2 cellular contexts compared by ENCODE assay signal in the genomic region with DNA sequence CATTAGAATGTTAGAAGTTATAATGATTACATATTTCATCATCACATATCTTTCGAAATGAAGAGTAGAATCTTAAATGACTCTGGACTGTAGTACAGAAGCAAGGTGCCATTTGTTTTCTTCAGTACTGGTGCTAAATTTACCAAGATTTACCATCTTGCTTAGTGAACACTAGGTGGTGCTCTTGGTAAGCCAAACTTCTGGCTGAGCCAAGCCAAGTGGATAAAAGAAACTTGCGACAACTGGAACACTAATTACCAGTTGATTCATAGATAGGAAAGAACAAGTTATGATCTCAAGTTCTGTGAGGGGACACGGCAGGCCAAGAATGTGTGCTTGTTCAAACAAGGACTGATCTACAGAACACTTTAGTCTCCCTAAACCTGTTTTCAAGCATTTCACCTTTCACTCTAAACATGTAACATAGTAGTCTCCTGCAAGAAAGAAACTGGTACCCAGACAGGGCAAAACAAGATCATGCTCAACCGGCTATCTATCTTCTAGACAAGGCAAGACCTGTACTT.
TF ChIP-seq lines count a peak whose summit lies in the region.

No MANE protein-coding gene starts in this region.

TF ChIP-seq in GM23338, 12 proteins besides CTCF, POLR2A, EP300 and RAD21 (continued from another document):
- TF ChIP-seq, protein P1, sequence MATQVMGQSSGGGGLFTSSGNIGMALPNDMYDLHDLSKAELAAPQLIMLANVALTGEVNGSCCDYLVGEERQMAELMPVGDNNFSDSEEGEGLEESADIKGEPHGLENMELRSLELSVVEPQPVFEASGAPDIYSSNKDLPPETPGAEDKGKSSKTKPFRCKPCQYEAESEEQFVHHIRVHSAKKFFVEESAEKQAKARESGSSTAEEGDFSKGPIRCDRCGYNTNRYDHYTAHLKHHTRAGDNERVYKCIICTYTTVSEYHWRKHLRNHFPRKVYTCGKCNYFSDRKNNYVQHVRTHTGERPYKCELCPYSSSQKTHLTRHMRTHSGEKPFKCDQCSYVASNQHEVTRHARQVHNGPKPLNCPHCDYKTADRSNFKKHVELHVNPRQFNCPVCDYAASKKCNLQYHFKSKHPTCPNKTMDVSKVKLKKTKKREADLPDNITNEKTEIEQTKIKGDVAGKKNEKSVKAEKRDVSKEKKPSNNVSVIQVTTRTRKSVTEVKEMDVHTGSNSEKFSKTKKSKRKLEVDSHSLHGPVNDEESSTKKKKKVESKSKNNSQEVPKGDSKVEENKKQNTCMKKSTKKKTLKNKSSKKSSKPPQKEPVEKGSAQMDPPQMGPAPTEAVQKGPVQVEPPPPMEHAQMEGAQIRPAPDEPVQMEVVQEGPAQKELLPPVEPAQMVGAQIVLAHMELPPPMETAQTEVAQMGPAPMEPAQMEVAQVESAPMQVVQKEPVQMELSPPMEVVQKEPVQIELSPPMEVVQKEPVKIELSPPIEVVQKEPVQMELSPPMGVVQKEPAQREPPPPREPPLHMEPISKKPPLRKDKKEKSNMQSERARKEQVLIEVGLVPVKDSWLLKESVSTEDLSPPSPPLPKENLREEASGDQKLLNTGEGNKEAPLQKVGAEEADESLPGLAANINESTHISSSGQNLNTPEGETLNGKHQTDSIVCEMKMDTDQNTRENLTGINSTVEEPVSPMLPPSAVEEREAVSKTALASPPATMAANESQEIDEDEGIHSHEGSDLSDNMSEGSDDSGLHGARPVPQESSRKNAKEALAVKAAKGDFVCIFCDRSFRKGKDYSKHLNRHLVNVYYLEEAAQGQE (IDR thresholded peaks at IDR 0.05; ENCODE audit: unreplicated experiment): no peak
- TF ChIP-seq POLR2AphosphoS5 (IDR thresholded peaks at IDR 0.05; ENCODE audit: low read depth): no peak

TF ChIP-seq in K562, 482 proteins besides CTCF, POLR2A, EP300 and RAD21 (continued from another document):
- TF ChIP-seq, protein P2, sequence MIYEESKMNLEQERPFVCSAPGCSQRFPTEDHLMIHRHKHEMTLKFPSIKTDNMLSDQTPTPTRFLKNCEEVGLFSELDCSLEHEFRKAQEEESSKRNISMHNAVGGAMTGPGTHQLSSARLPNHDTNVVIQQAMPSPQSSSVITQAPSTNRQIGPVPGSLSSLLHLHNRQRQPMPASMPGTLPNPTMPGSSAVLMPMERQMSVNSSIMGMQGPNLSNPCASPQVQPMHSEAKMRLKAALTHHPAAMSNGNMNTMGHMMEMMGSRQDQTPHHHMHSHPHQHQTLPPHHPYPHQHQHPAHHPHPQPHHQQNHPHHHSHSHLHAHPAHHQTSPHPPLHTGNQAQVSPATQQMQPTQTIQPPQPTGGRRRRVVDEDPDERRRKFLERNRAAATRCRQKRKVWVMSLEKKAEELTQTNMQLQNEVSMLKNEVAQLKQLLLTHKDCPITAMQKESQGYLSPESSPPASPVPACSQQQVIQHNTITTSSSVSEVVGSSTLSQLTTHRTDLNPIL (CRISPR knock-in tag; IDR thresholded peaks at IDR 0.05): 0 out of 2 replicates have a peak, but pooled peaks have one; percentile 61
- TF ChIP-seq CEBPB (tag; IDR thresholded peaks at IDR 0.05) (peak; percentile 88), CEBPG (CRISPR knock-in tag; IDR thresholded peaks at IDR 0.05) (no peak), CEBPG (tag; conservative IDR thresholded peaks at IDR 0.05 in 1 of 2, IDR thresholded peaks at IDR 0.05 in 1 of 2) (peak; percentile 88 to 89), ATF7 (IDR thresholded peaks at IDR 0.05) (peak; percentile 49; the same call in 1 of the 2 replicates), SRSF1 (IDR thresholded peaks at IDR 0.05; ENCODE audit: low read depth, low read length) (no peak), ZEB2 (IDR thresholded peaks at IDR 0.05) (0 out of 2 replicates have a peak, but pooled peaks have one; percentile 43), CREM (IDR thresholded peaks at IDR 0.05; ENCODE audit: low read depth) (no peak), DPF2 (IDR thresholded peaks at IDR 0.05) (0 out of 2 replicates have a peak, but pooled peaks have one; percentile 23), HEY1 (CRISPR knock-in tag; IDR thresholded peaks at IDR 0.05; ENCODE audit: borderline replicate concordance) (0 out of 2 replicates have a peak, but pooled peaks have one; percentile 61), ASH1L (IDR thresholded peaks at IDR 0.05; ENCODE audit: borderline replicate concordance, low read depth, partially characterized antibody) (no peak), SMARCA4 (IDR thresholded peaks at IDR 0.05) (no peak), ARID2 (IDR thresholded peaks at IDR 0.05) (peak; percentile 58; the same call in 1 of the 2 replicates), JUND (IDR thresholded peaks at IDR 0.05; ENCODE audit: borderline replicate concordance, low read depth, low read length) (peak; percentile 21; the same call in 1 of the 2 replicates), JUND (tag; IDR thresholded peaks at IDR 0.05; ENCODE audit: borderline replicate concordance, low read depth, low read length) (no peak), ZNF165 (CRISPR knock-in tag; IDR thresholded peaks at IDR 0.05; ENCODE audit: borderline replicate concordance) (no peak), BRD9 (IDR thresholded peaks at IDR 0.05; ENCODE audit: low read depth, partially characterized antibody) (peak; percentile 46), POLR2H (tag; IDR thresholded peaks at IDR 0.05; ENCODE audit: low read depth) (peak; percentile 41; the same call in 1 of the 2 replicates), RAD51 (IDR thresholded peaks at IDR 0.05; ENCODE audit: borderline replicate concordance, low read depth) (peak; percentile 12; the same call in 1 of the 2 replicates), HDAC2 (IDR thresholded peaks at IDR 0.05) (no peak), SMC3 (conservative IDR thresholded peaks at IDR 0.05; ENCODE audit: insufficient read depth, low read depth, low read length) (peak; percentile 88), CAMTA2 (CRISPR knock-in tag; conservative IDR thresholded peaks at IDR 0.05) (0 out of 2 replicates have a peak, but pooled peaks have one; percentile 21), NCOA1 (IDR thresholded peaks at IDR 0.05; ENCODE audit: low read depth) (0 out of 2 replicates have a peak, but pooled peaks have one; percentile 14)
- TF ChIP-seq, protein P3, sequence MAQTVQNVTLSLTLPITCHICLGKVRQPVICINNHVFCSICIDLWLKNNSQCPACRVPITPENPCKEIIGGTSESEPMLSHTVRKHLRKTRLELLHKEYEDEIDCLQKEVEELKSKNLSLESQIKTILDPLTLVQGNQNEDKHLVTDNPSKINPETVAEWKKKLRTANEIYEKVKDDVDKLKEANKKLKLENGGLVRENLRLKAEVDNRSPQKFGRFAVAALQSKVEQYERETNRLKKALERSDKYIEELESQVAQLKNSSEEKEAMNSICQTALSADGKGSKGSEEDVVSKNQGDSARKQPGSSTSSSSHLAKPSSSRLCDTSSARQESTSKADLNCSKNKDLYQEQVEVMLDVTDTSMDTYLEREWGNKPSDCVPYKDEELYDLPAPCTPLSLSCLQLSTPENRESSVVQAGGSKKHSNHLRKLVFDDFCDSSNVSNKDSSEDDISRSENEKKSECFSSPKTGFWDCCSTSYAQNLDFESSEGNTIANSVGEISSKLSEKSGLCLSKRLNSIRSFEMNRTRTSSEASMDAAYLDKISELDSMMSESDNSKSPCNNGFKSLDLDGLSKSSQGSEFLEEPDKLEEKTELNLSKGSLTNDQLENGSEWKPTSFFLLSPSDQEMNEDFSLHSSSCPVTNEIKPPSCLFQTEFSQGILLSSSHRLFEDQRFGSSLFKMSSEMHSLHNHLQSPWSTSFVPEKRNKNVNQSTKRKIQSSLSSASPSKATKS (CRISPR knock-in tag; IDR thresholded peaks at IDR 0.05): no peak
- TF ChIP-seq, protein P4, sequence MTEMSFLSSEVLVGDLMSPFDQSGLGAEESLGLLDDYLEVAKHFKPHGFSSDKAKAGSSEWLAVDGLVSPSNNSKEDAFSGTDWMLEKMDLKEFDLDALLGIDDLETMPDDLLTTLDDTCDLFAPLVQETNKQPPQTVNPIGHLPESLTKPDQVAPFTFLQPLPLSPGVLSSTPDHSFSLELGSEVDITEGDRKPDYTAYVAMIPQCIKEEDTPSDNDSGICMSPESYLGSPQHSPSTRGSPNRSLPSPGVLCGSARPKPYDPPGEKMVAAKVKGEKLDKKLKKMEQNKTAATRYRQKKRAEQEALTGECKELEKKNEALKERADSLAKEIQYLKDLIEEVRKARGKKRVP (CRISPR knock-in tag; IDR thresholded peaks at IDR 0.05): 0 out of 2 replicates have a peak, but pooled peaks have one; percentile 5
- TF ChIP-seq, protein P5, sequence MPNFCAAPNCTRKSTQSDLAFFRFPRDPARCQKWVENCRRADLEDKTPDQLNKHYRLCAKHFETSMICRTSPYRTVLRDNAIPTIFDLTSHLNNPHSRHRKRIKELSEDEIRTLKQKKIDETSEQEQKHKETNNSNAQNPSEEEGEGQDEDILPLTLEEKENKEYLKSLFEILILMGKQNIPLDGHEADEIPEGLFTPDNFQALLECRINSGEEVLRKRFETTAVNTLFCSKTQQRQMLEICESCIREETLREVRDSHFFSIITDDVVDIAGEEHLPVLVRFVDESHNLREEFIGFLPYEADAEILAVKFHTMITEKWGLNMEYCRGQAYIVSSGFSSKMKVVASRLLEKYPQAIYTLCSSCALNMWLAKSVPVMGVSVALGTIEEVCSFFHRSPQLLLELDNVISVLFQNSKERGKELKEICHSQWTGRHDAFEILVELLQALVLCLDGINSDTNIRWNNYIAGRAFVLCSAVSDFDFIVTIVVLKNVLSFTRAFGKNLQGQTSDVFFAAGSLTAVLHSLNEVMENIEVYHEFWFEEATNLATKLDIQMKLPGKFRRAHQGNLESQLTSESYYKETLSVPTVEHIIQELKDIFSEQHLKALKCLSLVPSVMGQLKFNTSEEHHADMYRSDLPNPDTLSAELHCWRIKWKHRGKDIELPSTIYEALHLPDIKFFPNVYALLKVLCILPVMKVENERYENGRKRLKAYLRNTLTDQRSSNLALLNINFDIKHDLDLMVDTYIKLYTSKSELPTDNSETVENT (CRISPR knock-in tag; IDR thresholded peaks at IDR 0.05): no peak
